2 cellular contexts compared by ENCODE assay signal in genomic region chr20:62561182-62561581, GRCh38.
TF ChIP-seq lines count a peak whose summit lies in the region.

No MANE protein-coding gene starts in this region.

TF ChIP-seq in HEK293, 187 proteins besides CTCF, POLR2A, EP300 and RAD21:
- 0 out of 2 replicates have a peak, but pooled peaks have one; percentile 5 for TF ChIP-seq GLIS2 (tag by site-specific recombination; IDR thresholded peaks at IDR 0.05)
- TF ChIP-seq ZNF133 (tag by site-specific recombination; IDR thresholded peaks at IDR 0.05): no peak
- TF ChIP-seq ZNF391 (tag by site-specific recombination; IDR thresholded peaks at IDR 0.05; ENCODE audit: borderline replicate concordance, low read depth): no peak
- no peak for TF ChIP-seq ZNF37A (tag by site-specific recombination; IDR thresholded peaks at IDR 0.05)
TF ChIP-seq in HEK293: peak in this region for 1.

TF ChIP-seq in H1, 55 proteins besides CTCF, POLR2A, EP300 and RAD21:
- no peak for TF ChIP-seq SAP30 (IDR thresholded peaks at IDR 0.05; ENCODE audit: insufficient read depth, insufficient replicate concordance, low read length)
